ENCODE assay signal across 9 cellular contexts in genomic region chr22:37121887-37122591, GRCh38. TPM values are rescaled to one million over a fixed set of nuclear protein-coding genes. Genes with fewer than 3 reads are reported as not detected.
A peak's percentile ranks its signal among the peaks of the same experiment; 100 is the strongest.
DNase-seq lines count a peak whose midpoint lies in the region; ATAC-seq and TF ChIP-seq lines count a peak whose summit lies in the region.
"Had no signal": no experiment of that assay in that cellular context is flagged by ENCODE, and none has a peak within 500 bp of the region (broad histone marks: within the 10 kb centered on the region; RNA-seq: fewer than 3 reads in every experiment).

No MANE protein-coding gene starts in this region.

- ATAC-seq in GM18505 (IDR thresholded peaks at IDR 0.05; ENCODE audit: unreplicated experiment) (peak; percentile 80), HG02798 (IDR thresholded peaks at IDR 0.05; ENCODE audit: poor library complexity, unreplicated experiment) (peak; percentile 85)

- peaks cover 14% of the 10 kb centered on the region for H3F3A ChIP-seq in PC-9 (ENCODE audit: insufficient read depth, low read depth)

- H4K20me1 ChIP-seq in PC-9 (ENCODE audit: insufficient read depth), result no peaks in the 10 kb centered on the region

- TF ChIP-seq POLR2A in GM18505 (IDR thresholded peaks at IDR 0.05; ENCODE audit: borderline replicate concordance, extremely low read depth, insufficient read depth, insufficient read length), result peak; percentile 35

- 0 out of 2 replicates have a peak overlapping the region, but pooled peaks have one; percentile 1 for H3K27ac ChIP-seq in PC-9

- CTCF ChIA-PET in PC-9 (lab: Charles Lee), result interaction anchor here (0.5 to 0.6 kb wide), 3 partner anchors 12 to 479 kb away, joined by 3 to 4 read pairs (median 4); no protein-coding TSS in a partner anchor

- peak overlapping the region; percentile 64 for H3K4me2 ChIP-seq in PC-9

- H3K27me3 ChIP-seq in PC-9 (ENCODE audit: insufficient read depth, low read depth), result no peaks in the 10 kb centered on the region

- H3K36me3 ChIP-seq in PC-9 (ENCODE audit: low read depth), result no peaks in the 10 kb centered on the region

- H2AFZ ChIP-seq in PC-9, result peak overlapping the region; percentile 56

- no TSS peak for BruUV-seq in PC-9 (replicated peaks; lab: Mats Ljungman, UMichigan)

- TF ChIP-seq CTCF in PC-9 (conservative IDR thresholded peaks at IDR 0.05), result no peak; the same call in 1 of the 2 replicates

- no peaks in the 10 kb centered on the region for H3K79me2 ChIP-seq in PC-9 (ENCODE audit: low read depth)

- intact Hi-C loops in PC-9 (cut with micrococcal nuclease; ENCODE audit: unreplicated experiment), result loop anchor here (2.0 kb wide), 1 partner anchor 75 kb away; no protein-coding TSS in a partner anchor

- DNase-seq in PC-9 (peak; percentile 69 to 72), kidney tubule cell (ENCODE audit: low spot score) (peak; percentile 93), midbrain (lab: John Stamatoyannopoulos, UW) (no peak), inferior parietal cortex (ENCODE audit: extremely low spot score) (no peak)
- peak; percentile 89 for DNase-seq in activated effector memory CD4-positive, alpha-beta T cell treated with Interleukin-2 at 50 U/mL for 16 hours
- DNase-seq in stimulated activated naive CD4-positive, alpha-beta T cell (lab: John Stamatoyannopoulos, UW), result peak; percentile 79 to 97 (median 92)

- H3K9me3 ChIP-seq in PC-9 (ENCODE audit: insufficient read depth, low read depth), result no peaks in the 10 kb centered on the region

- no peaks in the 10 kb centered on the region for H3K9me2 ChIP-seq in PC-9 (ENCODE audit: insufficient read depth)

- POLR2A ChIA-PET in PC-9 (lab: Charles Lee; ENCODE audit: unreplicated experiment), result interaction anchor here (0.6 to 0.7 kb wide), 3 partner anchors 110 to 1593 kb away, joined by 3 to 5 read pairs (median 4); no protein-coding TSS in a partner anchor

- peaks cover 20% of the 10 kb centered on the region for H3K4me1 ChIP-seq in PC-9 (replicated peaks; ENCODE audit: insufficient read depth)

- H3K4me3 ChIP-seq in PC-9, result 0 out of 2 replicates have a peak overlapping the region, but pooled peaks have one; percentile 9

RNA-seq across cellular contexts. Expression of gene TMPRSS6, which starts 12.5 kb away (rescaled TPM):
- total RNA-seq in PC-9 (2021), result 0.79 and 0.88 TPM in 2 replicates
- total RNA-seq: urinary bladder had no signal

RNA-seq across cellular contexts. Expression of gene IL2RB, which starts 27.7 kb away (rescaled TPM):
- 0.46 and 1.0 TPM in 2 replicates for total RNA-seq in PC-9 (2021)

Comparison
In these comparisons a context has a peak if more than half of its experiments do, and no peak if none do; other contexts are left out.
1. DNase-seq: peak in PC-9 (2 of 2), activated effector memory CD4-positive, alpha-beta T cell treated with Interleukin-2 at 50 U/mL for 16 hours (single experiment), kidney tubule cell (single experiment) and stimulated activated naive CD4-positive, alpha-beta T cell (6 of 6); none in midbrain (single experiment) and inferior parietal cortex (single experiment).